ENCODE assay signal across 1 cellular context in the genomic region with DNA sequence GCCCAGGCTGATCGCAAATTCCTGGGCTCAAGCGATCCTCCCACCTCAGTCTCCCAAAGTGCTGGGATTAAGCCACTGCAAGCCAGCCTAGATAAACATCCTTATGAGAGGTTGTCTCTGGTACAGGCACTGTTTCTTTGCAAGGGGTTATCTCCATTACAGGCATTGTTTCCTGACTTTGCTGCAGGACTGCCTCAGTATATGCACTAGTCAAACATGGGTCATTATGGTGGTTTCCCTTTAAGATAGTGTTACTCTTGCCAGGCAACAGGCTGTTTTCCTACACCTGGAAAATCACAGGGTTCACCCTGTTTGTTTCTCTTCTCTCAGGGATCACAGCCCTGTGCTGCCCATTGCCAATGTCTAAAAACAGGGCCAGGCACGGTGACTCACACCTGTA.
A peak's percentile ranks its signal among the peaks of the same experiment; 100 is the strongest.
TF ChIP-seq lines count a peak whose summit lies in the region.

No MANE protein-coding gene starts in this region.

TF ChIP-seq in K562, 482 proteins besides CTCF, POLR2A, EP300 and RAD21:
- no peak for TF ChIP-seq MYC (IDR thresholded peaks at IDR 0.05; ENCODE audit: low read depth, low read length)
- no peak for TF ChIP-seq MYC (CRISPR knock-in tag; IDR thresholded peaks at IDR 0.05; ENCODE audit: borderline replicate concordance, low read depth)
- TF ChIP-seq ZNF121 (CRISPR knock-in tag; conservative IDR thresholded peaks at IDR 0.05), result peak; percentile 50; the same call in 1 of the 2 replicates
